ENCODE assay signal across 12 cellular contexts in genomic region chr4:168654206-168655174, GRCh38.
A peak's percentile ranks its signal among the peaks of the same experiment; 100 is the strongest.
DNase-seq lines count a peak whose midpoint lies in the region; ATAC-seq, FAIRE-seq and TF ChIP-seq lines count a peak whose summit lies in the region.
"Had no signal": no experiment of that assay in that cellular context is flagged by ENCODE, and none has a peak within 500 bp of the region (broad histone marks: within the 10 kb centered on the region; RNA-seq: fewer than 3 reads in every experiment).

No MANE protein-coding gene starts in this region.

- no peaks in the 10 kb centered on the region for H3K9me3 Mint-ChIP-seq in natural killer cell treated with Interleukin-12 subunit alpha and Interleukin-12 subunit beta and Interleukin-15 and Interleukin-18, amount 100 ng/mL, for 72 hours
- H3K9me3 Mint-ChIP-seq: activated naive CD4-positive, alpha-beta T cell treated with anti-CD3 and anti-CD28 coated beads, Interleukin-2, amount 50 U/mL, for 24 hours had no signal

- H3K27me3 ChIP-seq in bronchial epithelial cell (ENCODE audit: control insufficient read depth, insufficient read depth, low read length) (no peaks in the 10 kb centered on the region), muscle layer of duodenum (ENCODE audit: low read depth, low read length) (no peaks in the 10 kb centered on the region)

- peak; percentile 21 for DNase-seq in EH (ENCODE audit: low read depth)
- peak; percentile 22 for DNase-seq in NCI-H2196 (lab: John Stamatoyannopoulos, UW; ENCODE audit: unreplicated experiment)
- peak; percentile 57 for DNase-seq in bronchial epithelial cell (ENCODE audit: low read depth)
- DNase-seq in OCI-M1 (lab: John Stamatoyannopoulos, UW), result no peak
- no peak for DNase-seq in natural killer cell treated with Interleukin-12 subunit alpha and Interleukin-12 subunit beta and Interleukin-15 and Interleukin-18, amount 100 ng/mL, for 72 hours (ENCODE audit: low spot score)
- no peak for DNase-seq in ecto neural progenitor cell (ENCODE audit: low spot score)
- DNase-seq: T-helper 1 cell had no signal

- no peak overlapping the region for H3K4me3 Mint-ChIP-seq in natural killer cell treated with Interleukin-12 subunit alpha and Interleukin-12 subunit beta and Interleukin-15 and Interleukin-18, amount 100 ng/mL, for 72 hours
- H3K4me3 Mint-ChIP-seq: activated naive CD4-positive, alpha-beta T cell treated with anti-CD3 and anti-CD28 coated beads, Interleukin-2, amount 50 U/mL, for 24 hours had no signal

- no peaks in the 10 kb centered on the region for H3K9me3 ChIP-seq in muscle layer of duodenum (ENCODE audit: control insufficient read depth in 1 of 2, low read length in 2 of 2)
- H3K9me3 ChIP-seq: prostate gland had no signal

- no peak for FAIRE-seq in bronchial epithelial cell (lab: Jason Lieb, UNC)
- FAIRE-seq: frontal cortex had no signal

- TF ChIP-seq CTCF in bronchial epithelial cell (IDR thresholded peaks at IDR 0.05; ENCODE audit: insufficient read depth, low read length, severe bottlenecking), result no peak

- peaks cover 32 to 37% of the 10 kb centered on the region in 2 donors for H3K27me3 Mint-ChIP-seq in natural killer cell treated with Interleukin-12 subunit alpha and Interleukin-12 subunit beta and Interleukin-15 and Interleukin-18, amount 100 ng/mL, for 72 hours

- H3K27ac Mint-ChIP-seq in natural killer cell treated with Interleukin-12 subunit alpha and Interleukin-12 subunit beta and Interleukin-15 and Interleukin-18, amount 100 ng/mL, for 72 hours, result no peak overlapping the region
- H3K27ac Mint-ChIP-seq: activated naive CD4-positive, alpha-beta T cell treated with anti-CD3 and anti-CD28 coated beads, Interleukin-2, amount 50 U/mL, for 24 hours had no signal

- ATAC-seq in natural killer cell treated with Interleukin-12 subunit alpha and Interleukin-12 subunit beta and Interleukin-15 and Interleukin-18, amount 100 ng/mL, for 72 hours, result no peak
- ATAC-seq in GM21515 (IDR thresholded peaks at IDR 0.05; ENCODE audit: unreplicated experiment), result no peak

- no peaks in the 10 kb centered on the region for H3K4me1 ChIP-seq in muscle layer of duodenum (ENCODE audit: control insufficient read depth in 1 of 2, insufficient read depth in 2 of 2, low read length in 2 of 2)
- H3K4me1 ChIP-seq: prostate gland had no signal

- peak overlapping the region; percentile 32 for H3K27ac ChIP-seq in muscle layer of duodenum (ENCODE audit: low read length)
- H3K27ac ChIP-seq: prostate gland had no signal

- H3K4me3 ChIP-seq in bronchial epithelial cell (ENCODE audit: low read depth, low read length) (no peak overlapping the region), muscle layer of duodenum (ENCODE audit: low read depth in 1 of 2, low read length in 2 of 2) (peak overlapping the region in 1 of 2 donors; percentile 49)
- H3K4me3 ChIP-seq: prostate gland had no signal

- H3K36me3 Mint-ChIP-seq in natural killer cell treated with Interleukin-12 subunit alpha and Interleukin-12 subunit beta and Interleukin-15 and Interleukin-18, amount 100 ng/mL, for 72 hours, result no peaks in the 10 kb centered on the region
- H3K36me3 Mint-ChIP-seq: activated naive CD4-positive, alpha-beta T cell treated with anti-CD3 and anti-CD28 coated beads, Interleukin-2, amount 50 U/mL, for 24 hours had no signal

- H3K36me3 ChIP-seq in bronchial epithelial cell (ENCODE audit: control insufficient read depth, insufficient read depth, low read length) (no peaks in the 10 kb centered on the region), muscle layer of duodenum (ENCODE audit: control insufficient read depth in 1 of 2, insufficient read depth in 2 of 2, low read length in 2 of 2) (no peaks in the 10 kb centered on the region)
- H3K36me3 ChIP-seq: prostate gland had no signal

- H3K4me1 Mint-ChIP-seq in natural killer cell treated with Interleukin-12 subunit alpha and Interleukin-12 subunit beta and Interleukin-15 and Interleukin-18, amount 100 ng/mL, for 72 hours (ENCODE audit: low read depth in 2 of 2), result no peaks in the 10 kb centered on the region
- H3K4me1 Mint-ChIP-seq: activated naive CD4-positive, alpha-beta T cell treated with anti-CD3 and anti-CD28 coated beads, Interleukin-2, amount 50 U/mL, for 24 hours had no signal

Comparison
In these comparisons a context has a peak if more than half of its experiments do, and no peak if none do; other contexts are left out.
1. DNase-seq: peak in EH (single experiment), NCI-H2196 (single experiment) and bronchial epithelial cell (single experiment); none in OCI-M1 (single experiment), natural killer cell treated with Interleukin-12 subunit alpha and Interleukin-12 subunit beta and Interleukin-15 and Interleukin-18, amount 100 ng/mL, for 72 hours (single experiment) and ecto neural progenitor cell (single experiment).